In genomic region chr4:1726146-1726934, GRCh38 we compare ENCODE assay signal across 8 cellular contexts. TPM values are rescaled to one million over a fixed set of nuclear protein-coding genes. Genes with fewer than 3 reads are reported as not detected.
DNase-seq lines count a peak whose midpoint lies in the region; ATAC-seq and TF ChIP-seq lines count a peak whose summit lies in the region.

No MANE protein-coding gene starts in this region.

- peaks cover 12 to 90% of the 10 kb centered on the region in 2 donors for H3K4me1 ChIP-seq in left lung

- no peak overlapping the region for H3K4me3 ChIP-seq in H7 (ENCODE audit: insufficient read depth, low read depth, low read length)
- no peak overlapping the region for H3K4me3 ChIP-seq in choroid plexus epithelial cell (ENCODE audit: low read depth, low read length)
- peak overlapping the region in 1 of 2 donors; percentile 31 for H3K4me3 ChIP-seq in left lung

- peak overlapping the region; percentile 73 for H3K27ac Mint-ChIP-seq in activated CD4-positive, alpha-beta T cell treated with anti-CD3 and anti-CD28 coated beads, Interleukin-2, amount 10 ng/mL, durations not matched to agents 7 days and 5 days

- peak; percentile 98 for TF ChIP-seq CTCF in choroid plexus epithelial cell (conservative IDR thresholded peaks at IDR 0.05; ENCODE audit: low read depth, low read length)
- TF ChIP-seq CTCF in left lung (IDR thresholded peaks at IDR 0.05) = peak; percentile 99 to 100

- H3K9me3 ChIP-seq in left lung = no peaks in the 10 kb centered on the region

- CTCF ChIA-PET in activated CD4-positive, alpha-beta T cell treated with anti-CD3 and anti-CD28 coated beads, Interleukin-2, amount 10 ng/mL, durations not matched to agents 7 days and 5 days (lab: Charles Lee) = interaction anchor here (0.5 to 9.1 kb wide), 10 partner anchors 8 to 536 kb away, joined by 3 to 94 read pairs (median 3); no protein-coding TSS in a partner anchor

- no peaks in the 10 kb centered on the region for H3K27me3 Mint-ChIP-seq in activated CD4-positive, alpha-beta T cell treated with anti-CD3 and anti-CD28 coated beads, Interleukin-2, amount 10 ng/mL, durations not matched to agents 7 days and 5 days

- no peaks in the 10 kb centered on the region for H3K9me3 Mint-ChIP-seq in activated CD4-positive, alpha-beta T cell treated with anti-CD3 and anti-CD28 coated beads, Interleukin-2, amount 10 ng/mL, durations not matched to agents 7 days and 5 days

- H3K36me3 ChIP-seq in H7 (replicated peaks; ENCODE audit: control insufficient read depth, insufficient read depth, low read length) (peaks cover 59% of the 10 kb centered on the region), left lung (peaks cover 0 to 39% of the 10 kb centered on the region in 2 donors)

- intact Hi-C loops in left lung (cut with DNase I) = loop anchor here in 1 of 2 donors (5.0 kb wide), 1 partner anchor 34 kb away; no protein-coding TSS in a partner anchor

- peak overlapping the region; percentile 22 to 89 for H3K27ac ChIP-seq in left lung

- ATAC-seq in left lung (peak; percentile 81), HG03469 (IDR thresholded peaks at IDR 0.05; ENCODE audit: unreplicated experiment) (no peak)

- H3K27me3 ChIP-seq in H7 (ENCODE audit: control insufficient read depth, insufficient read depth, low read length) (no peaks in the 10 kb centered on the region), left lung (no peaks in the 10 kb centered on the region)

- peak; percentile 20 to 88 (median 79) for DNase-seq in C1 segment of cervical spinal cord (lab: John Stamatoyannopoulos, UW)
- peak; percentile 96 for DNase-seq in H7
- DNase-seq in NCI-H460 (ENCODE audit: extremely low read depth, low read depth) = peak; percentile 84
- peak; percentile 93 for DNase-seq in activated CD4-positive, alpha-beta T cell treated with anti-CD3 and anti-CD28 coated beads, Interleukin-2, amount 10 ng/mL, durations not matched to agents 7 days and 5 days
- DNase-seq in choroid plexus epithelial cell (ENCODE audit: low read depth) = peak; percentile 84
- DNase-seq in left lung = peak; percentile 90 to 95
- DNase-seq in stimulated activated CD4-positive, alpha-beta T cell treated with anti-CD3 and anti-CD28 coated beads, Interleukin-4, amount 100 ng/mL, for 48 hours (ENCODE audit: low read depth in 2 of 2) = peak; percentile 83 to 90

- H3K4me1 Mint-ChIP-seq in activated CD4-positive, alpha-beta T cell treated with anti-CD3 and anti-CD28 coated beads, Interleukin-2, amount 10 ng/mL, durations not matched to agents 7 days and 5 days = peaks cover 71% of the 10 kb centered on the region

- POLR2A ChIA-PET in activated CD4-positive, alpha-beta T cell treated with anti-CD3 and anti-CD28 coated beads, Interleukin-2, amount 10 ng/mL, durations not matched to agents 7 days and 5 days (lab: Charles Lee) = interaction anchor here (0.6 kb wide), 1 partner anchor 713 kb away, joined by 3 read pairs; no protein-coding TSS in a partner anchor

- peaks cover 81% of the 10 kb centered on the region for H3K36me3 Mint-ChIP-seq in activated CD4-positive, alpha-beta T cell treated with anti-CD3 and anti-CD28 coated beads, Interleukin-2, amount 10 ng/mL, durations not matched to agents 7 days and 5 days (ENCODE audit: low read depth)

- H3K4me3 Mint-ChIP-seq in activated CD4-positive, alpha-beta T cell treated with anti-CD3 and anti-CD28 coated beads, Interleukin-2, amount 10 ng/mL, durations not matched to agents 7 days and 5 days = peak overlapping the region; percentile 19

RNA-seq across cellular contexts. Expression of gene TACC3, which starts 5.0 kb away (rescaled TPM):
- total RNA-seq in H7 (2014; rRNA removed; shearing (Covaris generic)) = 54.0 and 69.0 TPM in 2 replicates
- 20.2 and 24.7 TPM in 2 replicates for total RNA-seq in NCI-H460 (2014; rRNA removed; shearing (Covaris generic))
- 93.1 and 132 TPM in 2 replicates for polyA plus RNA-seq in NCI-H460 (2014; cell fraction: nucleus; rRNA removed)
- total RNA-seq in activated CD4-positive, alpha-beta T cell treated with anti-CD3 and anti-CD28 coated beads, Interleukin-2, amount 10 ng/mL, durations not matched to agents 7 days and 5 days = 100 to 1,000 TPM; 301 to 305 TPM
- 10 to 100 TPM; 20.3 to 28.1 TPM for total RNA-seq in left lung

RNA-seq across cellular contexts. Expression of gene TMEM129, which starts 5.2 kb away (rescaled TPM):
- total RNA-seq in H7 (2014; rRNA removed; shearing (Covaris generic)) = 69.7 and 86.0 TPM in 2 replicates
- 24.5 and 27.5 TPM in 2 replicates for total RNA-seq in NCI-H460 (2014; rRNA removed; shearing (Covaris generic))
- 152 and 194 TPM in 2 replicates for polyA plus RNA-seq in NCI-H460 (2014; cell fraction: nucleus; rRNA removed)
- total RNA-seq in activated CD4-positive, alpha-beta T cell treated with anti-CD3 and anti-CD28 coated beads, Interleukin-2, amount 10 ng/mL, durations not matched to agents 7 days and 5 days = 10 to 100 TPM; 20.9 to 22.3 TPM
- total RNA-seq in left lung = 10 to 100 TPM; 36.8 to 41.1 TPM

RNA-seq across cellular contexts. Expression of gene SLBP, which starts 14.2 kb away (rescaled TPM):
- total RNA-seq in H7 (2014; rRNA removed; shearing (Covaris generic)) = 75.3 and 82.2 TPM in 2 replicates
- 52.5 and 63.5 TPM in 2 replicates for total RNA-seq in NCI-H460 (2014; rRNA removed; shearing (Covaris generic))
- 118 and 128 TPM in 2 replicates for polyA plus RNA-seq in NCI-H460 (2014; cell fraction: nucleus; rRNA removed)
- total RNA-seq in activated CD4-positive, alpha-beta T cell treated with anti-CD3 and anti-CD28 coated beads, Interleukin-2, amount 10 ng/mL, durations not matched to agents 7 days and 5 days = 100 to 1,000 TPM; 116 to 137 TPM
- total RNA-seq in left lung = 10 to 100 TPM; 39.1 to 42.8 TPM

RNA-seq across cellular contexts. Expression of gene FAM53A, which starts 42.2 kb away (rescaled TPM):
- total RNA-seq in H7 (2014; rRNA removed; shearing (Covaris generic)) = 7.4 and 24.5 TPM in 2 replicates
- total RNA-seq in NCI-H460 (2014; rRNA removed; shearing (Covaris generic)) = 1.3 and 2.1 TPM in 2 replicates
- 6.7 and 10.1 TPM in 2 replicates for polyA plus RNA-seq in NCI-H460 (2014; cell fraction: nucleus; rRNA removed)
- 1 to 10 TPM in 1 of 2 experiments, under 1 TPM in 1; 0.99 to 1.6 TPM for total RNA-seq in activated CD4-positive, alpha-beta T cell treated with anti-CD3 and anti-CD28 coated beads, Interleukin-2, amount 10 ng/mL, durations not matched to agents 7 days and 5 days
- total RNA-seq in left lung = 1 to 10 TPM; 1.8 to 1.9 TPM
